17 cellular contexts compared by ENCODE assay signal in genomic region chr1:157437301-157437700, GRCh38.
"Had no signal": no experiment of that assay in that cellular context is flagged by ENCODE, and none has a peak within 500 bp of the region (broad histone marks: within the 10 kb centered on the region; RNA-seq: fewer than 3 reads in every experiment).

No MANE protein-coding gene starts in this region.

- H3K4me3 Mint-ChIP-seq: activated CD4-positive, alpha-beta T cell treated with anti-CD3 and anti-CD28 coated beads for 36 hours; activated CD8-positive, alpha-beta T cell treated with anti-CD3 and anti-CD28 coated beads for 36 hours; activated T-cell treated with anti-CD3 and anti-CD28 coated beads, Interleukin-2, amount 50 U/mL, for 72 hours; nephron progenitor cell; stimulated activated naive CD8-positive, alpha-beta T cell treated with anti-CD3 and anti-CD28 coated beads, Interleukin-15, Interleukin-2, amounts not matched to agents 100 ng/mL and 50 ng/mL, for 24 hours had no signal

- H3K27ac Mint-ChIP-seq: activated CD4-positive, alpha-beta T cell treated with anti-CD3 and anti-CD28 coated beads for 36 hours; activated CD8-positive, alpha-beta T cell treated with anti-CD3 and anti-CD28 coated beads for 36 hours; activated T-cell treated with anti-CD3 and anti-CD28 coated beads, Interleukin-2, amount 50 U/mL, for 72 hours; nephron progenitor cell; stimulated activated naive CD8-positive, alpha-beta T cell treated with anti-CD3 and anti-CD28 coated beads, Interleukin-15, Interleukin-2, amounts not matched to agents 100 ng/mL and 50 ng/mL, for 24 hours had no signal

- DNase-seq: activated CD4-positive, alpha-beta T cell treated with anti-CD3 and anti-CD28 coated beads for 36 hours; activated CD8-positive, alpha-beta memory T cell treated with anti-CD3 and anti-CD28 coated beads, Interleukin-2, amount 50 U/mL, for 4 hours; activated CD8-positive, alpha-beta T cell treated with anti-CD3 and anti-CD28 coated beads for 36 hours; activated naive CD4-positive, alpha-beta T cell; activated T-cell treated with anti-CD3 and anti-CD28 coated beads, Interleukin-2, amount 50 U/mL, for 72 hours; aorta; effector CD4-positive, alpha-beta T cell; heart left ventricle; left ventricle myocardium inferior; mesendoderm; nephron progenitor cell; sigmoid colon; stimulated activated CD4-positive, alpha-beta T cell treated with anti-CD3 and anti-CD28 coated beads, Interleukin-12 subunit alpha, Interleukin-12 subunit beta, amount 100 ng/mL, for 4 hours; T1000; uterus; WERI-Rb-1 had no signal

- H3K4me3 ChIP-seq: heart left ventricle, left ventricle myocardium inferior, sigmoid colon, uterus had no signal

- H3K4me1 ChIP-seq: left ventricle myocardium inferior, sigmoid colon, uterus had no signal

- H3K36me3 ChIP-seq: heart left ventricle, left ventricle myocardium inferior, sigmoid colon, uterus, WERI-Rb-1 had no signal

- H3K9me3 ChIP-seq: heart left ventricle, left ventricle myocardium inferior, sigmoid colon, uterus had no signal

- H3K4me1 Mint-ChIP-seq: activated CD4-positive, alpha-beta T cell treated with anti-CD3 and anti-CD28 coated beads for 36 hours had no signal

- H3K27me3 ChIP-seq: heart left ventricle, sigmoid colon, uterus had no signal

- H3K27ac ChIP-seq: heart left ventricle, left ventricle myocardium inferior, sigmoid colon, uterus, WERI-Rb-1 had no signal

- ATAC-seq: activated CD4-positive, alpha-beta T cell treated with anti-CD3 and anti-CD28 coated beads for 36 hours; activated CD8-positive, alpha-beta T cell treated with anti-CD3 and anti-CD28 coated beads for 36 hours; activated T-cell treated with anti-CD3 and anti-CD28 coated beads, Interleukin-2, amount 50 U/mL, for 72 hours had no signal
